In the genomic region with DNA sequence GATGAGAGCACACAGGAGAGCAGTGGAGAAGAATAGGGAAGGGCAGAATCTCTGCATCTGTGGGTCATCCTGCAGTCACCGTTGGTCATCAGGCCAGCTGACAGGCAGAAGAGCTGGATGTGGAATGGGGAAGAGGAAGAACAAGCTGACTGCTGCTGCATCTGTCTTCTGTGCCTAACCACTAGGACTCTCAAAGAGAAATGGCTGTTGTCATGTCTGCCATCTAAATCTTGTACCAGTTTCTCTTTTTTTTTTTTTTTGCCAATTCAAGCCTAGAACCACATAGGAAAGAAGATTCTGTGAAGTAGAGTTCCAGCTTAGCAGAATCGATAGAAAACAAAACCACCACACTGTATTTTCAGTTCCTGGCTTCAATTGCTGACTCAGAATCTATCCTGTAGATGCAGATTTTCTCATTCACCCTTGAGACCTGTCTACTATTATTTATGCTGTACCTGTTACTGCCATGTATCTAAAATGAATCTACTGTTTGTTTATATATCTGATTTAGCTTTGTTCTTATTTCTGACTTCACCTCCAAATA, we compare ENCODE assay signal across 13 cellular contexts.
DNase-seq lines count a peak whose midpoint lies in the region; ATAC-seq and TF ChIP-seq lines count a peak whose summit lies in the region.
"Had no signal": no experiment of that assay in that cellular context is flagged by ENCODE, and none has a peak within 500 bp of the region (broad histone marks: within the 10 kb centered on the region; RNA-seq: fewer than 3 reads in every experiment).

No MANE protein-coding gene starts in this region.

- H4K5ac ChIP-seq in mesendoderm (ENCODE audit: low read length), result no peak overlapping the region

- H3K4me1 ChIP-seq in mesendoderm (ENCODE audit: control insufficient read depth, low read depth, low read length), result no peaks in the 10 kb centered on the region
- peaks cover 4% of the 10 kb centered on the region for H3K4me1 ChIP-seq in smooth muscle cell (ENCODE audit: low read depth)

- H3K27ac ChIP-seq in mesendoderm (ENCODE audit: low read depth, low read length) (no peak overlapping the region), smooth muscle cell (ENCODE audit: low read depth) (no peak overlapping the region)
- H3K27ac ChIP-seq: 22Rv1, WERI-Rb-1 had no signal

- H3K27ac Mint-ChIP-seq in type B pancreatic cell, result no peak overlapping the region

- peaks cover 8% of the 10 kb centered on the region for H3K4me1 Mint-ChIP-seq in type B pancreatic cell (ENCODE audit: unreplicated experiment)

- H3K18ac ChIP-seq in mesendoderm (ENCODE audit: low read length), result no peak overlapping the region

- H2BK5ac ChIP-seq in mesendoderm (ENCODE audit: low read length), result no peak overlapping the region

- no peak overlapping the region for H3K56ac ChIP-seq in mesendoderm (ENCODE audit: low read length)

- H3K23ac ChIP-seq in mesendoderm (ENCODE audit: low read length), result no peak overlapping the region

- H3K36me3 ChIP-seq in mesendoderm (ENCODE audit: control insufficient read depth, insufficient read depth, low read length), result no peaks in the 10 kb centered on the region
- no peaks in the 10 kb centered on the region for H3K36me3 ChIP-seq in smooth muscle cell (ENCODE audit: low read depth)
- H3K36me3 ChIP-seq: WERI-Rb-1 had no signal

- H3K4me2 ChIP-seq in mesendoderm (ENCODE audit: low read length) (no peak overlapping the region), smooth muscle cell (no peak overlapping the region)

- no peaks in the 10 kb centered on the region for H3K27me3 Mint-ChIP-seq in type B pancreatic cell

- H2AFZ ChIP-seq in smooth muscle cell (ENCODE audit: low read depth), result no peak overlapping the region

- H3K9me3 Mint-ChIP-seq in type B pancreatic cell, result peaks cover 8% of the 10 kb centered on the region

- no peaks in the 10 kb centered on the region for H4K20me1 ChIP-seq in smooth muscle cell (ENCODE audit: low read depth)

- H3K9ac ChIP-seq in mesendoderm (ENCODE audit: low read length) (no peak overlapping the region), smooth muscle cell (ENCODE audit: low read depth) (no peak overlapping the region)

- WGBS in mesendoderm (ENCODE audit: extremely low coverage, insufficient coverage, low lambda C conversion rate), result no CpG with 5 or more reads among the region's 2 CpGs
- WGBS in smooth muscle cell (ENCODE audit: low lambda C conversion rate), result 46% methylated on average over 2 of the region's 2 CpGs

- H3K27me3 ChIP-seq in mesendoderm (ENCODE audit: insufficient read depth, low read length, poor library complexity) (no peaks in the 10 kb centered on the region), smooth muscle cell (ENCODE audit: low read depth) (no peaks in the 10 kb centered on the region)

- H3F3A ChIP-seq in smooth muscle cell (ENCODE audit: low read depth), result no peaks in the 10 kb centered on the region

- no peak overlapping the region for H2BK15ac ChIP-seq in mesendoderm (replicated peaks; ENCODE audit: low read depth)

- H3K79me1 ChIP-seq in mesendoderm (ENCODE audit: low read length), result no peaks in the 10 kb centered on the region

- H3K9me3 ChIP-seq in smooth muscle cell (replicated peaks; ENCODE audit: low read depth), result no peaks in the 10 kb centered on the region

- no peaks in the 10 kb centered on the region for H3K36me3 Mint-ChIP-seq in type B pancreatic cell

- H3K4ac ChIP-seq in mesendoderm (ENCODE audit: low read depth, low read length), result no peak overlapping the region

- peak; percentile 24 for DNase-seq in DMS53 (lab: John Stamatoyannopoulos, UW)
- no peak for DNase-seq in DMS53 treated with DMSO at 0.1 percent for 48 hours (lab: John Stamatoyannopoulos, UW; ENCODE audit: unreplicated experiment)
- no peak for DNase-seq in activated CD8-positive, alpha-beta memory T cell treated with anti-CD3 and anti-CD28 coated beads, Interleukin-2, amount 50 U/mL, for 48 hours
- DNase-seq in mesendoderm, result no peak
- no peak for DNase-seq in type B pancreatic cell (ENCODE audit: extremely low spot score, unreplicated experiment)
- no peak for DNase-seq in smooth muscle cell (lab: John Stamatoyannopoulos, UW; ENCODE audit: unreplicated experiment)
- DNase-seq: cerebellar nuclear complex, DND-41, NCI-H1092, WERI-Rb-1 had no signal

- H2BK120ac ChIP-seq in mesendoderm (ENCODE audit: low read depth, low read length), result no peak overlapping the region

- no peaks in the 10 kb centered on the region for H3K79me2 ChIP-seq in mesendoderm (ENCODE audit: control insufficient read depth, insufficient read depth, low read length)
- H3K79me2 ChIP-seq in smooth muscle cell (ENCODE audit: low read depth), result no peaks in the 10 kb centered on the region

- H3K4me3 ChIP-seq in mesendoderm (ENCODE audit: low read length) (no peak overlapping the region), smooth muscle cell (no peak overlapping the region)

- H2AK5ac ChIP-seq in mesendoderm (ENCODE audit: low read length), result no peak overlapping the region

- no peak overlapping the region for H4K8ac ChIP-seq in mesendoderm (ENCODE audit: low read depth, low read length)

- H3K4me3 Mint-ChIP-seq in type B pancreatic cell, result no peak overlapping the region

- ATAC-seq in HG02759 (IDR thresholded peaks at IDR 0.05; ENCODE audit: unreplicated experiment) (peak; percentile 91), HG03469 (IDR thresholded peaks at IDR 0.05; ENCODE audit: unreplicated experiment) (peak; percentile 89)

- no peak for TF ChIP-seq CTCF in type B pancreatic cell (conservative IDR thresholded peaks at IDR 0.05)
- TF ChIP-seq CTCF in smooth muscle cell (IDR thresholded peaks at IDR 0.05; ENCODE audit: borderline replicate concordance, insufficient read depth, poor library complexity, severe bottlenecking), result no peak
